In genomic region chrX:102976793-102977495, GRCh38 we compare ENCODE assay signal across 12 cellular contexts. TPM values are rescaled to one million over a fixed set of nuclear protein-coding genes. Genes with fewer than 3 reads are reported as not detected.
DNase-seq lines count a peak whose midpoint lies in the region; ATAC-seq and TF ChIP-seq lines count a peak whose summit lies in the region.
"Had no signal": no experiment of that assay in that cellular context is flagged by ENCODE, and none has a peak within 500 bp of the region (broad histone marks: within the 10 kb centered on the region; RNA-seq: fewer than 3 reads in every experiment).

No MANE protein-coding gene starts in this region.

- intact Hi-C loops in lower leg skin (cut with DNase I; ENCODE audit: low total_unique reads), result no loop called here

- peak; percentile 20 for ATAC-seq in esophagus mucosa
- ATAC-seq: activated naive CD4-positive, alpha-beta T cell treated with anti-CD3 and anti-CD28 coated beads, Interleukin-2, amount 50 U/mL, for 72 hours; stimulated activated naive CD8-positive, alpha-beta T cell treated with anti-CD3 and anti-CD28 coated beads, Interleukin-15, Interleukin-2, amounts not matched to agents 100 U/mL and 50 U/mL, for 24 hours had no signal

- TF ChIP-seq CTCF in lower leg skin (IDR thresholded peaks at IDR 0.05), result no peak

- H3K27me3 ChIP-seq in ACC112 (ENCODE audit: insufficient read depth, low read length), result no peaks in the 10 kb centered on the region

- H3K4me1 ChIP-seq in ACC112 (ENCODE audit: control insufficient read depth, insufficient read depth, low read length, unreplicated experiment), result peaks cover 16% of the 10 kb centered on the region

- 17 to 25% methylated on average over 4 of the region's 4 CpGs for WGBS in lower leg skin, 2 donors

- peak overlapping the region; percentile 87 for H3K27ac ChIP-seq in ACC112 (ENCODE audit: low read depth, low read length)

- H3K4me3 ChIP-seq in ACC112 (ENCODE audit: low read depth, low read length), result no peak overlapping the region
- no peak overlapping the region for H3K4me3 ChIP-seq in lower leg skin (ENCODE audit: low read depth, poor library complexity, severe bottlenecking)

- TF ChIP-seq POLR2A in lower leg skin (IDR thresholded peaks at IDR 0.05), result no peak

- no peaks in the 10 kb centered on the region for H3K79me2 ChIP-seq in ACC112 (ENCODE audit: control insufficient read depth, insufficient read depth, low read length, unreplicated experiment)

- peak overlapping the region; percentile 14 for H2AFZ ChIP-seq in ACC112 (ENCODE audit: low read length, unreplicated experiment)

- DNase-seq in H4 (ENCODE audit: low spot score), result peak; percentile 39
- DNase-seq in OCI-M1 (lab: John Stamatoyannopoulos, UW), result peak; percentile 50
- DNase-seq in lower leg skin (ENCODE audit: low spot score in 2 of 2), result no peak
- no peak for DNase-seq in RKO (ENCODE audit: low spot score)
- DNase-seq in activated CD4-positive, alpha-beta T cell treated with anti-CD3 and anti-CD28 coated beads for 1 hour, result no peak
- no peak for DNase-seq in globus pallidus (ENCODE audit: low spot score)
- DNase-seq: ACHN; NCI-H2081 treated with DMSO at 0.1 percent for 48 hours; stimulated activated naive CD8-positive, alpha-beta T cell treated with anti-CD3 and anti-CD28 coated beads, Interleukin-15, Interleukin-2, amounts not matched to agents 100 U/mL and 50 U/mL, for 24 hours had no signal

- H3K36me3 ChIP-seq in ACC112 (ENCODE audit: insufficient read depth, low read length), result no peaks in the 10 kb centered on the region

RNA-seq across cellular contexts. Expression of gene RAB40AL, which starts 39.9 kb away (rescaled TPM):
- not detected in 2 replicates for total RNA-seq in H4 (2014; rRNA removed; shearing (Covaris generic))
- total RNA-seq in esophagus mucosa, result 0.68 TPM
- 1 to 10 TPM in 1 of 4 donors, under 1 TPM in 1, not detected in 2; 0.42 to 1.0 TPM for total RNA-seq in lower leg skin

Comparison
In these comparisons a context has a peak if more than half of its experiments do, and no peak if none do; other contexts are left out.
1. DNase-seq: peak in H4 (single experiment) and OCI-M1 (single experiment); none in lower leg skin (0 of 2), RKO (single experiment), activated CD4-positive, alpha-beta T cell treated with anti-CD3 and anti-CD28 coated beads for 1 hour (single experiment) and globus pallidus (single experiment).